In the genomic region with DNA sequence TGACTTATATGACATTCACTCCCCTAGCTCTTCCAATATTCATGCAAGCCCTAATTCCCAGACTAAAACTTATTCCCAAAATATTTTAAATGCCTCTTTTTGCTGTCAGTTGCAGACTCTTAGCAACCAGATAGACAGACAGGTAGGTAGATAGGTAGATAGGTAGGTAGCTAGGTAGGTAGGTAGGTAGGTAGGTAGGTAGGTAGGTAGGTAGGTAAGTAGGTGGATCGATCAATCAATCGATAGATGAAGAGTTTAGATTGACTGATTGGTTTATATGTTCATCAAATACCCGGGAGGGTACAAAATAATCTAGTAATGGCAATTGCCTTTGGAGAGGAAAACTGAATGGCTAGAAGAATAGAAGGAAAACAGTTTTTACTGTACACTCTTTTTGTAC, we compare ENCODE assay signal across 11 cellular contexts.
"Had no signal": no experiment of that assay in that cellular context is flagged by ENCODE, and none has a peak within 500 bp of the region (broad histone marks: within the 10 kb centered on the region; RNA-seq: fewer than 3 reads in every experiment).

No MANE protein-coding gene starts in this region.

- H3K4me3 Mint-ChIP-seq: GM23338, H9, HFFc6 had no signal

- H3K27ac Mint-ChIP-seq: GM23338, H9, HFFc6 had no signal

- FAIRE-seq: H1, H54 had no signal

- H3K36me3 ChIP-seq: HAP-1 had no signal

- H3K9me3 ChIP-seq: HAP-1 had no signal

- ATAC-seq: GM23338, HCT116 had no signal

- H3K9me3 Mint-ChIP-seq: GM23338, H9, HFFc6 had no signal

- H3K4me1 Mint-ChIP-seq: GM23338, H9 had no signal

- H3K27ac ChIP-seq: GM23248 had no signal

- H3K4me3 ChIP-seq: GM23248, GM23338, HAP-1 had no signal

- DNase-seq: GM23248, GOT3, H7, H9, HCEC 1CT, HFFc6 had no signal
